In the genomic region with DNA sequence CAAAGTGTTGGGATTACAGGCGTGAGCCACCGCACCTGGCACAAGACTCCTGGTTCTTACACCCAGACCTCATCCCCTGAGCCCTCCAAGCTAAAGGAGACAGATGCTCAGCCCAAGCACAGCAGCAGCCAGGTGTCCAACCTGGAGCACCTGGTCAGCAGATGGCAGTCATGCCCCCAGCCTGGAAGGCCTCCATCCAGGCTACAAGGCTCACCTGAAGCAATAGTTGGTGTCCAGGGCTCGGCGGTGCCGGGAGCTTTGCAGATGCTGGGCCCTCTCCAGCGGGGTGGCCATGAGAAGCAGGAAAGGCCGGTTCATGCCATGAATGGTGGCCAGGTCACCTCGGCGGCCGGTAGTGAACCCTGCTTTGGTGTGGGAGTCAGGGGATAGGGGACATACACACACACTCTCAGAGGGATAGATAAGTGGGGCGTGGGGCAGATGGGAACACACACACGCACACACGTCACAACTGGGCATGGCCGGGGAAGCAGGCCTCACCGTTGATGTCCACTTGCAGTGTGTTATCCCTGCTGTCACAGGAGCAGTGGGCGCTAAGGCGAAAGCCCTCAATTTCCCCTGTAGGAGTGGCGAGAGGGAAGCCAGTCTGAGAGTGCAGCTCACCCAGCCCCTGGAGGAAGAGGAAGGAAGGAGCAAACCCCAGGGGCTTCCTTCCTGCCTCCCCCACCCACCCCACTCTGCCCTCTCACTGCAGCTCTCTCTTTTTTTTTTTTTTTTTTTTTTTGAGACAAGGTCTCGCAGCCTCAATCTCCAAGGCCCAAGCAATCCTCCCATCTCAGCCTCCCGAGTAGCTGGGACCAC, we compare ENCODE assay signal across 10 cellular contexts. TPM values are rescaled to one million over a fixed set of nuclear protein-coding genes. Genes with fewer than 3 reads are reported as not detected.
DNase-seq lines count a peak whose midpoint lies in the region; TF ChIP-seq lines count a peak whose summit lies in the region.
"Had no signal": no experiment of that assay in that cellular context is flagged by ENCODE, and none has a peak within 500 bp of the region (broad histone marks: within the 10 kb centered on the region; RNA-seq: fewer than 3 reads in every experiment).

No MANE protein-coding gene starts in this region.

- H3K9me3 ChIP-seq in colonic mucosa (no peaks in the 10 kb centered on the region), parathyroid adenoma (ENCODE audit: control insufficient read depth, low read length) (no peaks in the 10 kb centered on the region)
- H3K9me3 ChIP-seq: esophagus squamous epithelium had no signal

- peaks cover 70% of the 10 kb centered on the region for H3K36me3 Mint-ChIP-seq in activated CD4-positive, alpha-beta T cell treated with anti-CD3 and anti-CD28 coated beads, Interleukin-2, amount 10 ng/mL, durations not matched to agents 24 days and 14 days (ENCODE audit: low read depth)

- no peak for DNase-seq in activated CD4-positive, alpha-beta T cell treated with anti-CD3 and anti-CD28 coated beads, Interleukin-2, amount 10 ng/mL, durations not matched to agents 24 days and 14 days
- DNase-seq in activated CD4-positive, alpha-beta T cell treated with anti-CD3 and anti-CD28 coated beads for 1 hour = no peak
- DNase-seq in NCI-H146 treated with DMSO at 0.1 percent for 48 hours (lab: John Stamatoyannopoulos, UW; ENCODE audit: unreplicated experiment) = peak; percentile 21
- DNase-seq in colonic mucosa = peak; percentile 32
- no peak for DNase-seq in T-helper 9 cell
- no peak for DNase-seq in GM13976 (ENCODE audit: low spot score)
- no peak for DNase-seq in NCI-H1436 (lab: John Stamatoyannopoulos, UW)
- DNase-seq: activated CD4-positive, CD25-positive, alpha-beta regulatory T cell treated with anti-CD3 and anti-CD28 coated beads, Interleukin-2, amount 50 U/mL, for 72 hours; esophagus squamous epithelium had no signal

- no peaks in the 10 kb centered on the region for H3K9me3 Mint-ChIP-seq in activated CD4-positive, alpha-beta T cell treated with anti-CD3 and anti-CD28 coated beads, Interleukin-2, amount 10 ng/mL, durations not matched to agents 24 days and 14 days

- no peak overlapping the region for H3K27ac ChIP-seq in colonic mucosa
- H3K27ac ChIP-seq in parathyroid adenoma = no peak overlapping the region
- H3K27ac ChIP-seq: esophagus squamous epithelium had no signal

- no peak overlapping the region for H3K4me3 Mint-ChIP-seq in activated CD4-positive, alpha-beta T cell treated with anti-CD3 and anti-CD28 coated beads, Interleukin-2, amount 10 ng/mL, durations not matched to agents 24 days and 14 days

- no peaks in the 10 kb centered on the region for H3K27me3 ChIP-seq in colonic mucosa
- H3K27me3 ChIP-seq in parathyroid adenoma (ENCODE audit: control insufficient read depth, insufficient read depth, low read length) = no peaks in the 10 kb centered on the region
- H3K27me3 ChIP-seq: esophagus squamous epithelium had no signal

- H3K4me2 ChIP-seq in parathyroid adenoma (ENCODE audit: low read length) = no peak overlapping the region

- TF ChIP-seq CTCF in colonic mucosa (IDR thresholded peaks at IDR 0.05) (peak; percentile 21), parathyroid adenoma (IDR thresholded peaks at IDR 0.05) (peak; percentile 77), GM13976 (IDR thresholded peaks at IDR 0.05; ENCODE audit: borderline replicate concordance, control extremely low read depth, extremely low read depth, insufficient read depth, missing control alignments) (no peak)

- H3K4me1 ChIP-seq in colonic mucosa (no peaks in the 10 kb centered on the region), parathyroid adenoma (no peaks in the 10 kb centered on the region)
- H3K4me1 ChIP-seq: esophagus squamous epithelium had no signal

- H3K79me2 ChIP-seq in parathyroid adenoma = no peaks in the 10 kb centered on the region

- no peak overlapping the region for H3K4me3 ChIP-seq in colonic mucosa
- no peak overlapping the region for H3K4me3 ChIP-seq in parathyroid adenoma (ENCODE audit: low read depth, low read length)
- H3K4me3 ChIP-seq: esophagus squamous epithelium had no signal

- peak overlapping the region; percentile 20 for H3K27ac Mint-ChIP-seq in activated CD4-positive, alpha-beta T cell treated with anti-CD3 and anti-CD28 coated beads, Interleukin-2, amount 10 ng/mL, durations not matched to agents 24 days and 14 days

- H3K4me1 Mint-ChIP-seq in activated CD4-positive, alpha-beta T cell treated with anti-CD3 and anti-CD28 coated beads, Interleukin-2, amount 10 ng/mL, durations not matched to agents 24 days and 14 days = peaks cover 28% of the 10 kb centered on the region

- intact Hi-C loops in activated CD4-positive, alpha-beta T cell treated with anti-CD3 and anti-CD28 coated beads, Interleukin-2, amount 10 ng/mL, durations not matched to agents 24 days and 14 days (cut with micrococcal nuclease) = no loop called here
- intact Hi-C loops in colonic mucosa (cut with DNase I) = loop anchor here (10.0 kb wide), 2 partner anchors 103 to 223 kb away; partner anchors contain the start of gene ERICH4

- H3K9ac ChIP-seq in colonic mucosa (ENCODE audit: low read depth in 2 of 2, low read length in 2 of 2) (no peak overlapping the region), parathyroid adenoma (no peak overlapping the region)

- in situ Hi-C loops in GM13976 (cut with MboI; ENCODE audit: low sequenced_read_pairs, unreplicated experiment) = no loop called here

- peak overlapping the region; percentile 56 for H2AFZ ChIP-seq in parathyroid adenoma

- H3K36me3 ChIP-seq in colonic mucosa (no peaks in the 10 kb centered on the region), parathyroid adenoma (ENCODE audit: control insufficient read depth, insufficient read depth, low read length) (no peaks in the 10 kb centered on the region)

- no peaks in the 10 kb centered on the region for H3K27me3 Mint-ChIP-seq in activated CD4-positive, alpha-beta T cell treated with anti-CD3 and anti-CD28 coated beads, Interleukin-2, amount 10 ng/mL, durations not matched to agents 24 days and 14 days

RNA-seq across cellular contexts. Expression of gene TGFB1, which starts 11.8 kb away (rescaled TPM):
- 125 and 127 TPM in 2 replicates for total RNA-seq in activated CD4-positive, alpha-beta T cell treated with anti-CD3 and anti-CD28 coated beads, Interleukin-2, amount 10 ng/mL, durations not matched to agents 24 days and 14 days
- 10 to 100 TPM in 1 of 2 donors, 1 to 10 TPM in 1; 7.7 to 14.6 TPM for total RNA-seq in colonic mucosa

RNA-seq across cellular contexts. Expression of gene B9D2, which starts 22.1 kb away (rescaled TPM):
- total RNA-seq in activated CD4-positive, alpha-beta T cell treated with anti-CD3 and anti-CD28 coated beads, Interleukin-2, amount 10 ng/mL, durations not matched to agents 24 days and 14 days = 6.3 and 8.6 TPM in 2 replicates
- 10 to 100 TPM in 1 of 2 donors, 1 to 10 TPM in 1; 8.4 to 10.4 TPM for total RNA-seq in colonic mucosa

RNA-seq across cellular contexts. Expression of gene CCDC97, which starts 31.9 kb away (rescaled TPM):
- 30.4 and 30.7 TPM in 2 replicates for total RNA-seq in activated CD4-positive, alpha-beta T cell treated with anti-CD3 and anti-CD28 coated beads, Interleukin-2, amount 10 ng/mL, durations not matched to agents 24 days and 14 days
- 10 to 100 TPM; 20.6 to 30.5 TPM for total RNA-seq in colonic mucosa

RNA-seq across cellular contexts. Expression of gene TMEM91, which starts 34.5 kb away (rescaled TPM):
- 4.2 and 5.8 TPM in 2 replicates for total RNA-seq in activated CD4-positive, alpha-beta T cell treated with anti-CD3 and anti-CD28 coated beads, Interleukin-2, amount 10 ng/mL, durations not matched to agents 24 days and 14 days
- 1 to 10 TPM; 2.0 to 3.6 TPM for total RNA-seq in colonic mucosa

RNA-seq across cellular contexts. Expression of gene EXOSC5, which starts 55.3 kb away (rescaled TPM):
- 65.8 and 69.2 TPM in 2 replicates for total RNA-seq in activated CD4-positive, alpha-beta T cell treated with anti-CD3 and anti-CD28 coated beads, Interleukin-2, amount 10 ng/mL, durations not matched to agents 24 days and 14 days
- total RNA-seq in colonic mucosa = 10 to 100 TPM; 11.5 to 33.5 TPM

Comparison
In these comparisons a context has a peak if more than half of its experiments do, and no peak if none do; other contexts are left out.
1. DNase-seq: peak in NCI-H146 treated with DMSO at 0.1 percent for 48 hours (single experiment) and colonic mucosa (single experiment); none in activated CD4-positive, alpha-beta T cell treated with anti-CD3 and anti-CD28 coated beads, Interleukin-2, amount 10 ng/mL, durations not matched to agents 24 days and 14 days (single experiment), activated CD4-positive, alpha-beta T cell treated with anti-CD3 and anti-CD28 coated beads for 1 hour (single experiment), T-helper 9 cell (single experiment), GM13976 (single experiment) and NCI-H1436 (single experiment).